ENCODE assay signal across 16 cellular contexts in genomic region chr5:125455041-125455440, GRCh38.
DNase-seq lines count a peak whose midpoint lies in the region; ATAC-seq and TF ChIP-seq lines count a peak whose summit lies in the region.
"Had no signal": no experiment of that assay in that cellular context is flagged by ENCODE, and none has a peak within 500 bp of the region (broad histone marks: within the 10 kb centered on the region; RNA-seq: fewer than 3 reads in every experiment).

No MANE protein-coding gene starts in this region.

- no peaks in the 10 kb centered on the region for H3K79me2 ChIP-seq in PC-3 (ENCODE audit: low read length)

- H3K27me3 ChIP-seq in adipocyte (replicated peaks; ENCODE audit: control insufficient read depth, insufficient read depth, low read length) = no peaks in the 10 kb centered on the region
- H3K27me3 ChIP-seq in PC-3 (ENCODE audit: low read length) = no peaks in the 10 kb centered on the region
- H3K27me3 ChIP-seq in A673 (replicated peaks; ENCODE audit: insufficient read depth, low read depth, low read length, poor library complexity) = no peaks in the 10 kb centered on the region
- H3K27me3 ChIP-seq: MG63 had no signal

- H3K9ac ChIP-seq in adipocyte (ENCODE audit: low read length) (no peak overlapping the region), PC-3 (ENCODE audit: low read length) (no peak overlapping the region)
- H3K9ac ChIP-seq: KMS-11 had no signal

- TF ChIP-seq CTCF in PC-3 (conservative IDR thresholded peaks at IDR 0.05; ENCODE audit: low read depth, low read length) (no peak), A673 (conservative IDR thresholded peaks at IDR 0.05; ENCODE audit: low read depth, low read length) (no peak)

- ATAC-seq in PC-3 (no peak), GM21825 (IDR thresholded peaks at IDR 0.05; ENCODE audit: unreplicated experiment) (no peak)

- no peak overlapping the region for H3K4me3 ChIP-seq in adipocyte (ENCODE audit: low read length)
- no peak overlapping the region for H3K4me3 ChIP-seq in PC-3 (ENCODE audit: low read length)
- no peak overlapping the region for H3K4me3 ChIP-seq in A673 (ENCODE audit: low read depth, low read length, poor library complexity, severe bottlenecking)
- H3K4me3 ChIP-seq: MG63 had no signal

- H3K4me2 ChIP-seq in PC-3 (ENCODE audit: low read length) = no peak overlapping the region
- H3K4me2 ChIP-seq: KMS-11 had no signal

- CTCF ChIA-PET in PC-3 (lab: Charles Lee) = no interaction called here
- CTCF ChIA-PET in A673 (lab: Charles Lee) = no interaction called here

- DNase-seq in adipocyte (ENCODE audit: low read depth) (peak; percentile 60), fibroblast of gingiva (ENCODE audit: low read depth) (peak; percentile 21), kidney tubule cell (ENCODE audit: low spot score) (peak; percentile 25), PC-3 (no peak), A673 (ENCODE audit: low spot score) (no peak)
- no peak for DNase-seq in central memory CD4-positive, alpha-beta T cell
- DNase-seq: C1 segment of cervical spinal cord, H7, MG63, NCI-H1105 treated with DMSO at 0.1 percent for 48 hours, NCI-H1930, NCI-H2171, NCI-H774, SIG-M5 had no signal

- intact Hi-C loops in PC-3 (cut with micrococcal nuclease) (no loop called here), A673 (cut with micrococcal nuclease; ENCODE audit: unreplicated experiment) (no loop called here)

- H3K9me3 ChIP-seq in adipocyte (ENCODE audit: control insufficient read depth, low read length) = peaks cover 4% of the 10 kb centered on the region
- H3K9me3 ChIP-seq in PC-3 (ENCODE audit: low read length) = no peaks in the 10 kb centered on the region
- H3K9me3 ChIP-seq in A673 (ENCODE audit: low read depth, low read length, poor library complexity, severe bottlenecking) = no peaks in the 10 kb centered on the region
- H3K9me3 ChIP-seq: MG63 had no signal

- no peaks in the 10 kb centered on the region for H3F3A ChIP-seq in PC-3 (ENCODE audit: low read length, unreplicated experiment)

- H4K20me1 ChIP-seq in PC-3 (ENCODE audit: low read length) = no peaks in the 10 kb centered on the region

- peaks cover 8% of the 10 kb centered on the region for H3K4me1 ChIP-seq in adipocyte (ENCODE audit: control insufficient read depth, insufficient read depth, low read length)
- H3K4me1 ChIP-seq in PC-3 (ENCODE audit: insufficient read depth, low read length) = 0 out of 2 replicates have a peak, but pooled peaks cover 3% of the 10 kb centered on the region
- no peaks in the 10 kb centered on the region for H3K4me1 ChIP-seq in A673 (ENCODE audit: insufficient read depth, low read length, poor library complexity, severe bottlenecking)

- no peaks in the 10 kb centered on the region for H3K36me3 ChIP-seq in adipocyte (ENCODE audit: control insufficient read depth, insufficient read depth, low read length, severe bottlenecking)
- no peaks in the 10 kb centered on the region for H3K36me3 ChIP-seq in PC-3 (ENCODE audit: low read depth, low read length)
- H3K36me3 ChIP-seq in A673 (ENCODE audit: insufficient read depth, low read length, poor library complexity, severe bottlenecking) = no peaks in the 10 kb centered on the region
- H3K36me3 ChIP-seq: MG63 had no signal

- H3K27ac ChIP-seq in PC-3 (ENCODE audit: low read length) (no peak overlapping the region), A673 (ENCODE audit: low read depth, low read length, poor library complexity, severe bottlenecking) (no peak overlapping the region)
- H3K27ac ChIP-seq: KMS-11 had no signal

- BruUV-seq in PC-3 (replicated peaks; lab: Mats Ljungman, UMichigan) (no TSS peak), A673 (replicated peaks; lab: Mats Ljungman, UMichigan) (no TSS peak)

- POLR2A ChIA-PET in PC-3 (lab: Charles Lee; ENCODE audit: unreplicated experiment) (no interaction called here), A673 (lab: Charles Lee; ENCODE audit: low non-redundant PET) (no interaction called here)

- H2AFZ ChIP-seq in PC-3 (ENCODE audit: low read length) = no peak overlapping the region

- H3K9me2 ChIP-seq in PC-3 (replicated peaks; ENCODE audit: low read length) = no peaks in the 10 kb centered on the region

Comparison
In these comparisons a context has a peak if more than half of its experiments do, and no peak if none do; other contexts are left out.
1. DNase-seq: peak in adipocyte (single experiment), fibroblast of gingiva (single experiment) and kidney tubule cell (single experiment); none in central memory CD4-positive, alpha-beta T cell (single experiment), PC-3 (single experiment) and A673 (single experiment).